Comparison of ENCODE assay signal across 1 cellular context in genomic region chr2:85662899-85663683, GRCh38.
A peak's percentile ranks its signal among the peaks of the same experiment; 100 is the strongest.
TF ChIP-seq lines count a peak whose summit lies in the region.

No MANE protein-coding gene starts in this region.

TF ChIP-seq in endothelial cell of umbilical vein, 7 proteins besides CTCF, POLR2A, EP300 and RAD21 (continued from another document):
- TF ChIP-seq MAX (IDR thresholded peaks at IDR 0.05; ENCODE audit: insufficient read depth, insufficient read length) (no peak), FOS (IDR thresholded peaks at IDR 0.05; ENCODE audit: borderline replicate concordance, insufficient read depth, low read length) (peak; percentile 95), MYC (IDR thresholded peaks at IDR 0.05; ENCODE audit: low read depth, low read length) (no peak)
